Comparison of ENCODE assay signal across 26 cellular contexts in genomic region chr11:1197431-1197885, GRCh38. TPM values are rescaled to one million over a fixed set of nuclear protein-coding genes. Genes with fewer than 3 reads are reported as not detected.
DNase-seq lines count a peak whose midpoint lies in the region; ATAC-seq and TF ChIP-seq lines count a peak whose summit lies in the region.
"Had no signal": no experiment of that assay in that cellular context is flagged by ENCODE, and none has a peak within 500 bp of the region (broad histone marks: within the 10 kb centered on the region; RNA-seq: fewer than 3 reads in every experiment).

No MANE protein-coding gene starts in this region.

- H3K36me3 ChIP-seq in lower lobe of right lung (no peaks in the 10 kb centered on the region), upper lobe of left lung (no peaks in the 10 kb centered on the region)
- H3K36me3 ChIP-seq: thyroid gland had no signal

- no peaks in the 10 kb centered on the region for H3K9me3 ChIP-seq in lower lobe of right lung
- no peaks in the 10 kb centered on the region for H3K9me3 ChIP-seq in upper lobe of left lung
- H3K9me3 ChIP-seq: Caco-2, thyroid gland had no signal

- WGBS in upper lobe of left lung, 2 donors: 74% methylated on average over 19 of the region's 29 CpGs; no CpG with 5 or more reads in 1 of the 2 donors

- POLR2A ChIA-PET in WTC11 (lab: Charles Lee): no interaction called here

- peaks cover 1% of the 10 kb centered on the region for H3K9me3 Mint-ChIP-seq in WTC11
- H3K9me3 Mint-ChIP-seq: activated naive CD8-positive, alpha-beta T cell treated with anti-CD3 and anti-CD28 coated beads, Interleukin-2, amount 50 U/mL, for 24 hours; activated T-cell treated with anti-CD3 and anti-CD28 coated beads, Interleukin-2, amount 50 U/mL, for 24 hours; brain; endodermal cell; naive B cell had no signal

- no peak overlapping the region for H3K4me3 ChIP-seq in lower lobe of right lung
- H3K4me3 ChIP-seq in upper lobe of left lung: no peak overlapping the region
- no peak overlapping the region for H3K4me3 ChIP-seq in coronary artery
- H3K4me3 ChIP-seq: thyroid gland had no signal

- TF ChIP-seq EP300 in upper lobe of left lung (IDR thresholded peaks at IDR 0.05): no peak

- H3K27me3 Mint-ChIP-seq in WTC11 (ENCODE audit: low read depth): peaks cover under 1% of the 10 kb centered on the region
- H3K27me3 Mint-ChIP-seq: activated T-cell treated with anti-CD3 and anti-CD28 coated beads, Interleukin-2, amount 50 U/mL, for 24 hours; brain had no signal

- no peaks in the 10 kb centered on the region for H3K4me1 ChIP-seq in lower lobe of right lung
- H3K4me1 ChIP-seq in upper lobe of left lung: no peaks in the 10 kb centered on the region
- H3K4me1 ChIP-seq: Caco-2, thyroid gland had no signal

- H3K4me1 Mint-ChIP-seq in WTC11: no peaks in the 10 kb centered on the region
- H3K4me1 Mint-ChIP-seq: activated naive CD8-positive, alpha-beta T cell treated with anti-CD3 and anti-CD28 coated beads, Interleukin-2, amount 50 U/mL, for 24 hours; brain; endodermal cell; naive B cell had no signal

- intact Hi-C loops in lower lobe of right lung (cut with DNase I): no loop called here

- H3K27ac Mint-ChIP-seq in WTC11: no peak overlapping the region
- H3K27ac Mint-ChIP-seq: activated naive CD8-positive, alpha-beta T cell treated with anti-CD3 and anti-CD28 coated beads, Interleukin-2, amount 50 U/mL, for 24 hours; activated T-cell treated with anti-CD3 and anti-CD28 coated beads, Interleukin-2, amount 50 U/mL, for 24 hours; brain; endodermal cell; naive B cell had no signal

- CTCF ChIA-PET in WTC11 (lab: Charles Lee): no interaction called here

- TF ChIP-seq POLR2A in upper lobe of left lung (IDR thresholded peaks at IDR 0.05): no peak

- no peaks in the 10 kb centered on the region for H3K36me3 Mint-ChIP-seq in WTC11
- H3K36me3 Mint-ChIP-seq: brain, naive B cell had no signal

- no peak overlapping the region for H3K4me3 Mint-ChIP-seq in WTC11
- H3K4me3 Mint-ChIP-seq: activated naive CD8-positive, alpha-beta T cell treated with anti-CD3 and anti-CD28 coated beads, Interleukin-2, amount 50 U/mL, for 24 hours; activated T-cell treated with anti-CD3 and anti-CD28 coated beads, Interleukin-2, amount 50 U/mL, for 24 hours; brain; endodermal cell; naive B cell had no signal

- no peak overlapping the region for H3K27ac ChIP-seq in lower lobe of right lung
- no peak overlapping the region for H3K27ac ChIP-seq in upper lobe of left lung
- no peak overlapping the region for H3K27ac ChIP-seq in coronary artery
- H3K27ac ChIP-seq: thyroid gland had no signal

- H3K27me3 ChIP-seq in lower lobe of right lung (ENCODE audit: low read depth) (peaks cover 51% of the 10 kb centered on the region), upper lobe of left lung (peaks cover 0 to 18% (median 5%) of the 10 kb centered on the region in 4 donors)
- H3K27me3 ChIP-seq: thyroid gland had no signal

- no peak for ATAC-seq in WTC11
- no peak for ATAC-seq in lower lobe of right lung
- ATAC-seq in upper lobe of left lung (ENCODE audit: low FRiP score in 2 of 2): no peak
- ATAC-seq: activated naive CD8-positive, alpha-beta T cell treated with anti-CD3 and anti-CD28 coated beads, Interleukin-2, amount 50 U/mL, for 24 hours had no signal

- no peak for TF ChIP-seq CTCF in WTC11 (IDR thresholded peaks at IDR 0.05)
- TF ChIP-seq CTCF in lower lobe of right lung (IDR thresholded peaks at IDR 0.05): no peak
- TF ChIP-seq CTCF in upper lobe of left lung (IDR thresholded peaks at IDR 0.05): no peak
- TF ChIP-seq CTCF in coronary artery (IDR thresholded peaks at IDR 0.05): no peak

- DNase-seq in activated gamma-delta T cell treated with Interleukin-2 at 50 U/mL for 16 hours: peak; percentile 3
- no peak for DNase-seq in activated gamma-delta T cell (lab: John Stamatoyannopoulos, UW)
- peak; percentile 11 for DNase-seq in WTC11 (ENCODE audit: low spot score)
- DNase-seq in lower lobe of right lung: peak; percentile 43
- DNase-seq in upper lobe of left lung: peak; percentile 20 to 78
- DNase-seq in SW480 (ENCODE audit: low spot score): no peak
- DNase-seq in coronary artery (ENCODE audit: low spot score): no peak
- no peak for DNase-seq in activated CD4-positive, alpha-beta T cell treated with anti-CD3 and anti-CD28 coated beads, Interleukin-2, amount 50 U/mL, for 48 hours
- DNase-seq: activated CD8-positive, alpha-beta memory T cell treated with anti-CD3 and anti-CD28 coated beads for 24 hours; activated naive CD8-positive, alpha-beta T cell treated with anti-CD3 and anti-CD28 coated beads, Interleukin-2, amount 50 U/mL, for 24 hours; activated T-cell treated with anti-CD3 and anti-CD28 coated beads, Interleukin-2, amount 50 U/mL, for 24 hours; mesendoderm; naive B cell; NCI-H1092; NCI-H187 treated with DMSO at 0.1 percent for 48 hours; NCI-H774; stimulated activated CD4-positive, alpha-beta T cell treated with anti-CD3 and anti-CD28 coated beads, Interleukin-4, amount 100 ng/mL, for 1 hour; stimulated activated naive CD4-positive, alpha-beta T cell treated with Interleukin-2 at 50 U/mL for 16 hours; SW 1271 had no signal

TF ChIP-seq in WTC11, 78 proteins besides CTCF, POLR2A, EP300 and RAD21:
- TF ChIP-seq CREB1 (CRISPR knock-in tag; IDR thresholded peaks at IDR 0.05): no peak
- TF ChIP-seq, protein P1, sequence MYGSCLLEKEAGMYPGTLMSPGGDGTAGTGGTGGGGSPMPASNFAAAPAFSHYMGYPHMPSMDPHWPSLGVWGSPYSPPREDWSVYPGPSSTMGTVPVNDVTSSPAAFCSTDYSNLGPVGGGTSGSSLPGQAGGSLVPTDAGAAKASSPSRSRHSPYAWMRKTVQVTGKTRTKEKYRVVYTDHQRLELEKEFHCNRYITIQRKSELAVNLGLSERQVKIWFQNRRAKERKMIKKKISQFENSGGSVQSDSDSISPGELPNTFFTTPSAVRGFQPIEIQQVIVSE (CRISPR knock-in tag; IDR thresholded peaks at IDR 0.05; ENCODE audit: borderline replicate concordance): no peak
- no peak for TF ChIP-seq NFE2L1 (CRISPR knock-in tag; IDR thresholded peaks at IDR 0.05)

RNA-seq across cellular contexts. Expression of gene MUC5B, which starts 25.4 kb away (rescaled TPM):
- 0.69 to 1.6 TPM (median 1.6 TPM) in 3 replicates for total RNA-seq in WTC11 (2021)
- total RNA-seq in lower lobe of right lung: 57.5 TPM
- total RNA-seq in upper lobe of left lung: 10 to 100 TPM in 4 of 6 donors, 1 to 10 TPM in 2; 3.2 to 54.5 (median 16.2) TPM
- total RNA-seq: A673, Caco-2, endodermal cell, kidney epithelial cell, thyroid gland had no signal

RNA-seq across cellular contexts. Expression of gene MUC5AC, which starts 39.7 kb away (rescaled TPM):
- total RNA-seq in WTC11 (2021) (under 0.01 TPM in 1 of 3 replicates, not detected in the others), lower lobe of right lung (0.35 TPM), upper lobe of left lung (1 to 10 TPM in 2 of 6 donors, under 1 TPM in 3, not detected in 1; under 0.01 to 7.3 (median 0.78) TPM)
- total RNA-seq: A673, endodermal cell, H7, kidney epithelial cell, thyroid gland had no signal

Comparison
In these comparisons a context has a peak if more than half of its experiments do, and no peak if none do; other contexts are left out.
1. DNase-seq: peak in activated gamma-delta T cell treated with Interleukin-2 at 50 U/mL for 16 hours (single experiment), WTC11 (single experiment), lower lobe of right lung (single experiment) and upper lobe of left lung (2 of 2); none in activated gamma-delta T cell (single experiment), SW480 (single experiment), coronary artery (single experiment) and activated CD4-positive, alpha-beta T cell treated with anti-CD3 and anti-CD28 coated beads, Interleukin-2, amount 50 U/mL, for 48 hours (0 of 2).